ENCODE assay signal across 9 cellular contexts in the genomic region with DNA sequence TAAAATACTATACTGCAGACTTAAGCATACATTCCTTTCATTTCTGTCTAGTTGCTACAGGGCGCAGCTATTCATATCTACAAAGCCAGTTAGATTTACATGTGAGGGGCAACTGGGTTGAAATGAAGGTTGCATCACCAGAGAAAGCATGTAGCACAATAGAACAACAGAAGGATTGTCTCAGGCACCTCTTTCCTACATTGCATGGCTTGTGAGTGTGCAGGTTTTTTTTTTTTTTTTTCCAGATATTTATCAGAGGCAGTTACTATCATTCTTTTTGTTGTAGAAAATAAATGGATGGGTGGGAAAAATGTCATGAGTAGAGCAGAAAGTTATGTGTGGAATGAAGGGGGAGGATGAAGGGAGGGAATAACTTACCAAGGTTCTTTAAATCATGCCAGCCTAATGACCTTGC.
DNase-seq lines count a peak whose midpoint lies in the region; ATAC-seq and TF ChIP-seq lines count a peak whose summit lies in the region.
"Had no signal": no experiment of that assay in that cellular context is flagged by ENCODE, and none has a peak within 500 bp of the region (broad histone marks: within the 10 kb centered on the region; RNA-seq: fewer than 3 reads in every experiment).

No MANE protein-coding gene starts in this region.

- H3K4me3 ChIP-seq in mammary epithelial cell (replicated peaks in 1 of 3; ENCODE audit: insufficient read depth in 1 of 3, low read depth in 2 of 3, low read length in 3 of 3) (no peak overlapping the region), breast epithelium (no peak overlapping the region), hepatocyte (no peak overlapping the region)

- no peaks in the 10 kb centered on the region for H3K27me3 ChIP-seq in mammary epithelial cell (ENCODE audit: insufficient read depth, low read length)
- no peaks in the 10 kb centered on the region for H3K27me3 ChIP-seq in breast epithelium
- no peaks in the 10 kb centered on the region for H3K27me3 ChIP-seq in hepatocyte

- no peaks in the 10 kb centered on the region for H3K27me3 Mint-ChIP-seq in WTC11 (ENCODE audit: low read depth)
- no peaks in the 10 kb centered on the region for H3K27me3 Mint-ChIP-seq in type B pancreatic cell
- H3K27me3 Mint-ChIP-seq in T-helper 17 cell, result no peaks in the 10 kb centered on the region

- no peak; the same call in 1 of the 2 replicates for ATAC-seq in WTC11
- no peak for ATAC-seq in T-helper 17 cell
- ATAC-seq in HG02981 (IDR thresholded peaks at IDR 0.05; ENCODE audit: unreplicated experiment), result no peak
- ATAC-seq: sciatic nerve had no signal

- H4K20me1 ChIP-seq in mammary epithelial cell (ENCODE audit: insufficient read depth, low read length), result no peaks in the 10 kb centered on the region
- no peaks in the 10 kb centered on the region for H4K20me1 ChIP-seq in hepatocyte (ENCODE audit: insufficient read depth, poor library complexity, severe bottlenecking)

- dilution Hi-C loops in mammary epithelial cell (cut with HindIII; ENCODE audit: low sequenced_read_pairs), result no loop called here

- H3K4me2 ChIP-seq in mammary epithelial cell (ENCODE audit: insufficient read depth, low read depth, low read length) (peak overlapping the region; percentile 62), hepatocyte (no peak overlapping the region)

- BruUV-seq in mammary epithelial cell (replicated peaks; lab: Mats Ljungman, UMichigan), result no TSS peak

- no peaks in the 10 kb centered on the region for H3K9me2 ChIP-seq in hepatocyte (replicated peaks; ENCODE audit: insufficient read depth)

- H3K36me3 Mint-ChIP-seq in WTC11 (no peaks in the 10 kb centered on the region), type B pancreatic cell (no peaks in the 10 kb centered on the region), T-helper 17 cell (ENCODE audit: low read depth) (no peaks in the 10 kb centered on the region)

- peak overlapping the region; percentile 11 for H3K27ac ChIP-seq in mammary epithelial cell (ENCODE audit: insufficient read depth, low read depth, low read length)
- no peak overlapping the region for H3K27ac ChIP-seq in breast epithelium
- no peak overlapping the region for H3K27ac ChIP-seq in hepatocyte

- WGBS in mammary epithelial cell (ENCODE audit: low coverage, missing lambda C conversion rate), result 0% methylated on average over 1 of the region's 1 CpG
- 0% methylated on average over 1 of the region's 1 CpG for WGBS in hepatocyte (ENCODE audit: low lambda C conversion rate, missing lambda C conversion rate)

- no peaks in the 10 kb centered on the region for H3K36me3 ChIP-seq in mammary epithelial cell (ENCODE audit: insufficient read depth, low read length)
- no peaks in the 10 kb centered on the region for H3K36me3 ChIP-seq in breast epithelium
- H3K36me3 ChIP-seq in hepatocyte (replicated peaks; ENCODE audit: insufficient read depth, low read depth), result no peaks in the 10 kb centered on the region

- H3K9me3 ChIP-seq in mammary epithelial cell (replicated peaks; ENCODE audit: insufficient read depth, low read length) (no peaks in the 10 kb centered on the region), breast epithelium (no peaks in the 10 kb centered on the region), hepatocyte (ENCODE audit: low read depth) (no peaks in the 10 kb centered on the region), T-helper 17 cell (ENCODE audit: control insufficient read depth, low read length, poor library complexity, severe bottlenecking) (no peaks in the 10 kb centered on the region)

- intact Hi-C loops in mammary epithelial cell (cut with micrococcal nuclease) (no loop called here), breast epithelium (cut with DNase I; ENCODE audit: low total_unique reads) (no loop called here), posterior cingulate gyrus (cut with DNase I) (no loop called here)

- DNase-seq in mammary epithelial cell (peak; percentile 72), breast epithelium (ENCODE audit: low spot score in 2 of 2) (no peak), WTC11 (ENCODE audit: low spot score) (no peak), hepatocyte (ENCODE audit: low spot score) (peak; percentile 5), type B pancreatic cell (ENCODE audit: extremely low spot score, unreplicated experiment) (no peak), T-helper 17 cell (no peak), posterior cingulate gyrus (no peak)

- CTCF ChIA-PET in mammary epithelial cell (lab: Charles Lee; ENCODE audit: low non-redundant PET) (no interaction called here), WTC11 (lab: Charles Lee) (no interaction called here)

- no peak overlapping the region for H3K4me3 Mint-ChIP-seq in WTC11
- peak overlapping the region; percentile 6 for H3K4me3 Mint-ChIP-seq in type B pancreatic cell
- H3K4me3 Mint-ChIP-seq in T-helper 17 cell, result no peak overlapping the region

- H3K9ac ChIP-seq in mammary epithelial cell (ENCODE audit: insufficient read depth, low read length), result no peak overlapping the region

- in situ Hi-C loops in mammary epithelial cell (cut with MboI; ENCODE audit: low sequenced_read_pairs in 2 of 2), result no loop called here

- H3K4me1 Mint-ChIP-seq in WTC11 (peaks cover 11% of the 10 kb centered on the region), type B pancreatic cell (ENCODE audit: unreplicated experiment) (peaks cover 6% of the 10 kb centered on the region), T-helper 17 cell (no peaks in the 10 kb centered on the region)

- no peak for TF ChIP-seq POLR2A in breast epithelium (IDR thresholded peaks at IDR 0.05)

- POLR2A ChIA-PET in WTC11 (lab: Charles Lee), result interaction anchor here (0.7 kb wide), 1 partner anchor 12 kb away, joined by 6 read pairs; no protein-coding TSS in a partner anchor

- H3K79me2 ChIP-seq in mammary epithelial cell (ENCODE audit: insufficient read depth, low read length) (no peaks in the 10 kb centered on the region), hepatocyte (no peaks in the 10 kb centered on the region)

- peak overlapping the region; percentile 6 for H2AFZ ChIP-seq in mammary epithelial cell (ENCODE audit: low read depth, low read length)
- no peak overlapping the region for H2AFZ ChIP-seq in hepatocyte

- H3K27ac Mint-ChIP-seq in WTC11 (no peak overlapping the region; the same call in 1 of the 2 replicates), type B pancreatic cell (peak overlapping the region; percentile 16), T-helper 17 cell (no peak overlapping the region)

- H3K9me3 Mint-ChIP-seq in WTC11, result 0 out of 2 replicates have a peak, but pooled peaks cover 3% of the 10 kb centered on the region
- H3K9me3 Mint-ChIP-seq in type B pancreatic cell, result no peaks in the 10 kb centered on the region

- H3K4me1 ChIP-seq in mammary epithelial cell (ENCODE audit: insufficient read depth, low read length), result peaks cover 2% of the 10 kb centered on the region
- H3K4me1 ChIP-seq in breast epithelium, result no peaks in the 10 kb centered on the region
- no peaks in the 10 kb centered on the region for H3K4me1 ChIP-seq in hepatocyte (ENCODE audit: insufficient read depth)

- TF ChIP-seq CTCF in mammary epithelial cell (conservative IDR thresholded peaks at IDR 0.05 in 1 of 2, IDR thresholded peaks at IDR 0.05 in 1 of 2; ENCODE audit: extremely low read depth in 1 of 2, insufficient read depth in 1 of 2, low read depth in 1 of 2, low read length in 2 of 2), result no peak
- TF ChIP-seq CTCF in breast epithelium (IDR thresholded peaks at IDR 0.05), result no peak
- no peak for TF ChIP-seq CTCF in WTC11 (IDR thresholded peaks at IDR 0.05)
- TF ChIP-seq CTCF in hepatocyte (IDR thresholded peaks at IDR 0.05; ENCODE audit: poor library complexity), result no peak
- TF ChIP-seq CTCF in type B pancreatic cell (conservative IDR thresholded peaks at IDR 0.05), result no peak

TF ChIP-seq in WTC11, 78 proteins besides CTCF, POLR2A, EP300 and RAD21:
- no peak for TF ChIP-seq CBFB (CRISPR knock-in tag; IDR thresholded peaks at IDR 0.05; ENCODE audit: low read depth)
- peak; percentile 93 for TF ChIP-seq GABPB1 (CRISPR knock-in tag; IDR thresholded peaks at IDR 0.05)

Comparison
In these comparisons a context has a peak if more than half of its experiments do, and no peak if none do; other contexts are left out.
1. DNase-seq: peak in mammary epithelial cell (single experiment) and hepatocyte (single experiment); none in breast epithelium (0 of 2), WTC11 (single experiment), type B pancreatic cell (single experiment), T-helper 17 cell (0 of 3) and posterior cingulate gyrus (0 of 10).